31 cellular contexts compared by ENCODE assay signal in the genomic region with DNA sequence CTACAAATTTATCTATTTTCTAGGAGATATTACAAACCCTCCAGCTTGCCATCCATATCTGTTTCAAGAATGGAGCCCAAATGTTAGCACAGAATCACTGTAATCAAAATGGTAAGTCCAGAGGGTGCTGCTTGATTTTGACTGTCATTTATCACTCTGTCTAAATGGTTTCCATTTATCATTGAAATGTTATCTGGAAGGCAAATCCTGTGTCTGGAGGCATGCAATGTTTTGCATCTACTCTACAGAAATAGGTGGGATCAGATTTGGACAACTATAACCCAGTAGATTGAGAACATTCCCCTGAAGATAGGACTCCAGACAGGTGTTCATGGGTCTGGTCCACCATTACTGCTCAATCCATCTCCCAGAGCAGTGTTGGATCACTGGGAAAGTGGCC.
A peak's percentile ranks its signal among the peaks of the same experiment; 100 is the strongest.
DNase-seq lines count a peak whose midpoint lies in the region.
"Had no signal": no experiment of that assay in that cellular context is flagged by ENCODE, and none has a peak within 500 bp of the region (broad histone marks: within the 10 kb centered on the region; RNA-seq: fewer than 3 reads in every experiment).

No MANE protein-coding gene starts in this region.

- H3K9me3 Mint-ChIP-seq in activated CD4-positive, alpha-beta memory T cell treated with anti-CD3 and anti-CD28 coated beads, Interleukin-2, amount 10 ng/mL, durations not matched to agents 7 days and 5 days = no peaks in the 10 kb centered on the region
- no peaks in the 10 kb centered on the region for H3K9me3 Mint-ChIP-seq in activated CD4-positive, alpha-beta memory T cell treated with anti-CD3 and anti-CD28 coated beads for 36 hours
- H3K9me3 Mint-ChIP-seq: CD4-positive, alpha-beta memory T cell; CD4-positive, alpha-beta T cell; CD8-positive, alpha-beta memory T cell; CD8-positive, alpha-beta T cell had no signal

- H3K27me3 Mint-ChIP-seq in activated CD4-positive, alpha-beta memory T cell treated with anti-CD3 and anti-CD28 coated beads, Interleukin-2, amount 10 ng/mL, durations not matched to agents 7 days and 5 days = peaks cover 17% of the 10 kb centered on the region
- peaks cover 10% of the 10 kb centered on the region for H3K27me3 Mint-ChIP-seq in activated CD4-positive, alpha-beta memory T cell treated with anti-CD3 and anti-CD28 coated beads for 36 hours

- H3K4me3 ChIP-seq in BLaER1 = no peak overlapping the region
- no peak overlapping the region for H3K4me3 ChIP-seq in BLaER1 treated with 17β-estradiol and CSF1 and Interleukin-3, amounts not matched to agents 10 nM and 100 nM
- H3K4me3 ChIP-seq: A549 had no signal

- peak; percentile 47 for DNase-seq in SK-N-DZ (ENCODE audit: low spot score)
- no peak for DNase-seq in activated CD4-positive, alpha-beta memory T cell treated with anti-CD3 and anti-CD28 coated beads, Interleukin-2, amount 10 ng/mL, durations not matched to agents 7 days and 5 days
- no peak for DNase-seq in activated CD4-positive, alpha-beta memory T cell treated with anti-CD3 and anti-CD28 coated beads for 36 hours
- DNase-seq in activated CD4-positive, alpha-beta T cell treated with anti-CD3 and anti-CD28 coated beads, Interleukin-2, amount 50 U/mL, for 1 hour = no peak
- DNase-seq: 8988T; ACHN; AML-193; BE2C; C1 segment of cervical spinal cord; Caco-2; Calu3; CD4-positive, alpha-beta memory T cell; CD4-positive, alpha-beta T cell; CD4-positive, CD25-positive, alpha-beta regulatory T cell; CD8-positive, alpha-beta memory T cell; CD8-positive, alpha-beta T cell; COR-L47; DMS 273 treated with DMSO at 0.1 percent for 48 hours; DMS153; DMS53; DMS79; DMS79 treated with DMSO at 0.1 percent for 48 hours; DND-41; EL had no signal

- no peaks in the 10 kb centered on the region for H3K4me1 Mint-ChIP-seq in activated CD4-positive, alpha-beta memory T cell treated with anti-CD3 and anti-CD28 coated beads, Interleukin-2, amount 10 ng/mL, durations not matched to agents 7 days and 5 days
- no peaks in the 10 kb centered on the region for H3K4me1 Mint-ChIP-seq in activated CD4-positive, alpha-beta memory T cell treated with anti-CD3 and anti-CD28 coated beads for 36 hours (ENCODE audit: low read depth)
- H3K4me1 Mint-ChIP-seq: B cell; CD14-positive monocyte; CD4-positive, alpha-beta memory T cell; CD4-positive, CD25-positive, alpha-beta regulatory T cell; CD8-positive, alpha-beta memory T cell had no signal

- no peaks in the 10 kb centered on the region for H3K36me3 ChIP-seq in BLaER1
- no peaks in the 10 kb centered on the region for H3K36me3 ChIP-seq in BLaER1 treated with 17β-estradiol and CSF1 and Interleukin-3, amounts not matched to agents 10 nM and 100 nM
- H3K36me3 ChIP-seq: BE2C had no signal

- H3K27ac ChIP-seq in BLaER1 = no peak overlapping the region
- H3K27ac ChIP-seq in BLaER1 treated with 17β-estradiol and CSF1 and Interleukin-3, amounts not matched to agents 10 nM and 100 nM = no peak overlapping the region
- H3K27ac ChIP-seq: 22Rv1, A549, C4-2B had no signal

- POLR2A ChIA-PET in activated CD4-positive, alpha-beta memory T cell treated with anti-CD3 and anti-CD28 coated beads, Interleukin-2, amount 10 ng/mL, durations not matched to agents 7 days and 5 days (lab: Charles Lee) = no interaction called here
- POLR2A ChIA-PET in activated CD4-positive, alpha-beta memory T cell treated with anti-CD3 and anti-CD28 coated beads for 36 hours (lab: Charles Lee) = no interaction called here

- H3K9ac ChIP-seq in BLaER1 = no peak overlapping the region
- no peak overlapping the region for H3K9ac ChIP-seq in BLaER1 treated with 17β-estradiol and CSF1 and Interleukin-3, amounts not matched to agents 10 nM and 100 nM

- H4K20me1 ChIP-seq in BLaER1 = no peaks in the 10 kb centered on the region
- H4K20me1 ChIP-seq in BLaER1 treated with 17β-estradiol and CSF1 and Interleukin-3, amounts not matched to agents 10 nM and 100 nM = no peaks in the 10 kb centered on the region

- peak overlapping the region; percentile 81 for H3K4me2 ChIP-seq in BLaER1
- peak overlapping the region in 7 of 11 experiments; percentile 13 to 79 (median 35); a peak in 10 of 22 replicates for H3K4me2 ChIP-seq in BLaER1 treated with 17β-estradiol and CSF1 and Interleukin-3, amounts not matched to agents 10 nM and 100 nM
- H3K4me2 ChIP-seq: A549 had no signal

- H3K4me1 ChIP-seq in BLaER1 = peaks cover 56% of the 10 kb centered on the region
- H3K4me1 ChIP-seq in BLaER1 treated with 17β-estradiol and CSF1 and Interleukin-3, amounts not matched to agents 10 nM and 100 nM = peaks cover 24 to 50% (median 38%) of the 10 kb centered on the region in 10 experiments
- H3K4me1 ChIP-seq: A549, BE2C had no signal

- H3K36me3 Mint-ChIP-seq in activated CD4-positive, alpha-beta memory T cell treated with anti-CD3 and anti-CD28 coated beads, Interleukin-2, amount 10 ng/mL, durations not matched to agents 7 days and 5 days (ENCODE audit: low read depth) = no peaks in the 10 kb centered on the region
- no peaks in the 10 kb centered on the region for H3K36me3 Mint-ChIP-seq in activated CD4-positive, alpha-beta memory T cell treated with anti-CD3 and anti-CD28 coated beads for 36 hours
- H3K36me3 Mint-ChIP-seq: CD14-positive monocyte; CD4-positive, alpha-beta memory T cell; CD4-positive, CD25-positive, alpha-beta regulatory T cell; CD8-positive, alpha-beta memory T cell; CD8-positive, alpha-beta T cell had no signal

- intact Hi-C loops in activated CD4-positive, alpha-beta memory T cell treated with anti-CD3 and anti-CD28 coated beads for 36 hours (cut with micrococcal nuclease) = no loop called here

- H3K4me3 Mint-ChIP-seq in activated CD4-positive, alpha-beta memory T cell treated with anti-CD3 and anti-CD28 coated beads, Interleukin-2, amount 10 ng/mL, durations not matched to agents 7 days and 5 days = no peak overlapping the region
- no peak overlapping the region for H3K4me3 Mint-ChIP-seq in activated CD4-positive, alpha-beta memory T cell treated with anti-CD3 and anti-CD28 coated beads for 36 hours
- H3K4me3 Mint-ChIP-seq: B cell; CD14-positive monocyte; CD4-positive, alpha-beta memory T cell; CD4-positive, alpha-beta T cell; CD4-positive, CD25-positive, alpha-beta regulatory T cell; CD8-positive, alpha-beta memory T cell; CD8-positive, alpha-beta T cell had no signal

- peaks cover 5% of the 10 kb centered on the region; the same call in 1 of the 2 replicates for H3K9me3 ChIP-seq in BLaER1
- peaks cover 7 to 29% (median 19%) of the 10 kb centered on the region in 11 experiments; a peak in 16 of 22 replicates for H3K9me3 ChIP-seq in BLaER1 treated with 17β-estradiol and CSF1 and Interleukin-3, amounts not matched to agents 10 nM and 100 nM (replicated peaks in 1 of 11)
- H3K9me3 ChIP-seq: A549, BE2C, Caco-2 had no signal

- H3K27ac Mint-ChIP-seq in activated CD4-positive, alpha-beta memory T cell treated with anti-CD3 and anti-CD28 coated beads, Interleukin-2, amount 10 ng/mL, durations not matched to agents 7 days and 5 days = no peak overlapping the region
- H3K27ac Mint-ChIP-seq in activated CD4-positive, alpha-beta memory T cell treated with anti-CD3 and anti-CD28 coated beads for 36 hours = no peak overlapping the region
- H3K27ac Mint-ChIP-seq: B cell; CD14-positive monocyte; CD4-positive, alpha-beta memory T cell; CD4-positive, alpha-beta T cell; CD4-positive, CD25-positive, alpha-beta regulatory T cell; CD8-positive, alpha-beta memory T cell; CD8-positive, alpha-beta T cell had no signal

- H3K27me3 ChIP-seq in BLaER1 = no peaks in the 10 kb centered on the region
- no peaks in the 10 kb centered on the region for H3K27me3 ChIP-seq in BLaER1 treated with 17β-estradiol and CSF1 and Interleukin-3, amounts not matched to agents 10 nM and 100 nM
- H3K27me3 ChIP-seq: BE2C had no signal

- CTCF ChIA-PET in activated CD4-positive, alpha-beta memory T cell treated with anti-CD3 and anti-CD28 coated beads, Interleukin-2, amount 10 ng/mL, durations not matched to agents 7 days and 5 days (lab: Charles Lee) = no interaction called here
- CTCF ChIA-PET in activated CD4-positive, alpha-beta memory T cell treated with anti-CD3 and anti-CD28 coated beads for 36 hours (lab: Charles Lee) = interaction anchor here (1.4 kb wide), 1 partner anchor 21 kb away, joined by 4 read pairs; no protein-coding TSS in a partner anchor
